In genomic region chr14:68395585-68395984, GRCh38 we compare ENCODE assay signal across 12 cellular contexts.
A peak's percentile ranks its signal among the peaks of the same experiment; 100 is the strongest.
DNase-seq lines count a peak whose midpoint lies in the region; ATAC-seq and TF ChIP-seq lines count a peak whose summit lies in the region.
"Had no signal": no experiment of that assay in that cellular context is flagged by ENCODE, and none has a peak within 500 bp of the region (broad histone marks: within the 10 kb centered on the region; RNA-seq: fewer than 3 reads in every experiment).

No MANE protein-coding gene starts in this region.

- ATAC-seq in stimulated activated effector memory CD8-positive, alpha-beta T cell treated with anti-CD3 and anti-CD28 coated beads, Interleukin-12 subunit alpha, Interleukin-12 subunit beta, amount 100 ng/mL, for 72 hours: no peak
- ATAC-seq: activated CD4-positive, alpha-beta T cell treated with anti-CD3 and anti-CD28 coated beads for 36 hours had no signal

- no peaks in the 10 kb centered on the region for H3K27me3 ChIP-seq in hepatocyte
- H3K27me3 ChIP-seq: upper lobe of left lung had no signal

- DNase-seq in GM04503 (ENCODE audit: low read depth): peak; percentile 81
- peak; percentile 50 for DNase-seq in astrocyte of the spinal cord (ENCODE audit: low read depth, low spot score)
- no peak for DNase-seq in hepatocyte (ENCODE audit: low spot score)
- no peak for DNase-seq in stimulated activated effector memory CD8-positive, alpha-beta T cell treated with anti-CD3 and anti-CD28 coated beads, Interleukin-12 subunit alpha, Interleukin-12 subunit beta, amount 100 ng/mL, for 72 hours (ENCODE audit: low spot score in 2 of 2)
- no peak for DNase-seq in activated CD4-positive, alpha-beta T cell treated with anti-CD3 and anti-CD28 coated beads for 48 hours
- DNase-seq in activated gamma-delta T cell (lab: John Stamatoyannopoulos, UW): no peak
- no peak for DNase-seq in activated effector memory CD4-positive, alpha-beta T cell treated with anti-CD3 and anti-CD28 coated beads, Interleukin-2, amount 50 U/mL, for 16 hours
- DNase-seq in activated CD8-positive, alpha-beta memory T cell treated with anti-CD3 and anti-CD28 coated beads, Interleukin-2, amount 50 U/mL, for 4 hours: no peak
- DNase-seq: activated CD4-positive, alpha-beta T cell treated with anti-CD3 and anti-CD28 coated beads for 36 hours; activated naive CD4-positive, alpha-beta T cell treated with anti-CD3 and anti-CD28 coated beads, Interleukin-2, amount 50 U/mL, for 16 hours; NCI-H510A treated with DMSO at 0.1 percent for 48 hours had no signal

- H3K4me2 ChIP-seq in hepatocyte: no peak overlapping the region

- no peak overlapping the region for H3K4me3 Mint-ChIP-seq in stimulated activated effector memory CD8-positive, alpha-beta T cell treated with anti-CD3 and anti-CD28 coated beads, Interleukin-12 subunit alpha, Interleukin-12 subunit beta, amount 100 ng/mL, for 72 hours
- H3K4me3 Mint-ChIP-seq: activated CD4-positive, alpha-beta T cell treated with anti-CD3 and anti-CD28 coated beads for 36 hours had no signal

- no peaks in the 10 kb centered on the region for H3K9me3 Mint-ChIP-seq in stimulated activated effector memory CD8-positive, alpha-beta T cell treated with anti-CD3 and anti-CD28 coated beads, Interleukin-12 subunit alpha, Interleukin-12 subunit beta, amount 100 ng/mL, for 72 hours

- H3K4me3 ChIP-seq in astrocyte of the spinal cord (ENCODE audit: low read depth, low read length) (no peak overlapping the region), hepatocyte (no peak overlapping the region)
- H3K4me3 ChIP-seq: upper lobe of left lung had no signal

- no peak overlapping the region for H2AFZ ChIP-seq in hepatocyte

- no peaks in the 10 kb centered on the region for H3K9me2 ChIP-seq in hepatocyte (replicated peaks; ENCODE audit: insufficient read depth)

- H3K79me2 ChIP-seq in hepatocyte: no peaks in the 10 kb centered on the region

- TF ChIP-seq CTCF in astrocyte of the spinal cord (IDR thresholded peaks at IDR 0.05; ENCODE audit: low read depth, low read length) (no peak), hepatocyte (IDR thresholded peaks at IDR 0.05; ENCODE audit: poor library complexity) (no peak)

- H3K27ac ChIP-seq in hepatocyte: peak overlapping the region; percentile 8

- in situ Hi-C loops in astrocyte of the spinal cord (cut with HindIII; ENCODE audit: low sequenced_read_pairs): no loop called here

- H3K36me3 Mint-ChIP-seq in stimulated activated effector memory CD8-positive, alpha-beta T cell treated with anti-CD3 and anti-CD28 coated beads, Interleukin-12 subunit alpha, Interleukin-12 subunit beta, amount 100 ng/mL, for 72 hours: no peaks in the 10 kb centered on the region

- no peaks in the 10 kb centered on the region for H4K20me1 ChIP-seq in hepatocyte (ENCODE audit: insufficient read depth, poor library complexity, severe bottlenecking)

- H3K4me1 Mint-ChIP-seq in stimulated activated effector memory CD8-positive, alpha-beta T cell treated with anti-CD3 and anti-CD28 coated beads, Interleukin-12 subunit alpha, Interleukin-12 subunit beta, amount 100 ng/mL, for 72 hours: peaks cover 28% of the 10 kb centered on the region

- H3K27ac Mint-ChIP-seq in stimulated activated effector memory CD8-positive, alpha-beta T cell treated with anti-CD3 and anti-CD28 coated beads, Interleukin-12 subunit alpha, Interleukin-12 subunit beta, amount 100 ng/mL, for 72 hours: peak overlapping the region; percentile 2
- H3K27ac Mint-ChIP-seq: activated CD4-positive, alpha-beta T cell treated with anti-CD3 and anti-CD28 coated beads for 36 hours had no signal

- no peaks in the 10 kb centered on the region for H3K9me3 ChIP-seq in hepatocyte (ENCODE audit: low read depth)
- H3K9me3 ChIP-seq: upper lobe of left lung had no signal

- 94% methylated on average over 3 of the region's 3 CpGs for WGBS in hepatocyte (ENCODE audit: low lambda C conversion rate, missing lambda C conversion rate)

- no peaks in the 10 kb centered on the region for H3K36me3 ChIP-seq in hepatocyte (replicated peaks; ENCODE audit: insufficient read depth, low read depth)
- H3K36me3 ChIP-seq: upper lobe of left lung had no signal

- peaks cover 60% of the 10 kb centered on the region for H3K4me1 ChIP-seq in hepatocyte (ENCODE audit: insufficient read depth)

Comparison
In these comparisons a context has a peak if more than half of its experiments do, and no peak if none do; other contexts are left out.
1. DNase-seq: peak in GM04503 (single experiment) and astrocyte of the spinal cord (single experiment); none in hepatocyte (single experiment), stimulated activated effector memory CD8-positive, alpha-beta T cell treated with anti-CD3 and anti-CD28 coated beads, Interleukin-12 subunit alpha, Interleukin-12 subunit beta, amount 100 ng/mL, for 72 hours (0 of 2), activated CD4-positive, alpha-beta T cell treated with anti-CD3 and anti-CD28 coated beads for 48 hours (single experiment), activated gamma-delta T cell (single experiment), activated effector memory CD4-positive, alpha-beta T cell treated with anti-CD3 and anti-CD28 coated beads, Interleukin-2, amount 50 U/mL, for 16 hours (single experiment) and activated CD8-positive, alpha-beta memory T cell treated with anti-CD3 and anti-CD28 coated beads, Interleukin-2, amount 50 U/mL, for 4 hours (single experiment).